24 cellular contexts compared by ENCODE assay signal in genomic region chr12:56897844-56898341, GRCh38. TPM values are rescaled to one million over a fixed set of nuclear protein-coding genes. Genes with fewer than 3 reads are reported as not detected.
A peak's percentile ranks its signal among the peaks of the same experiment; 100 is the strongest.
DNase-seq lines count a peak whose midpoint lies in the region; ATAC-seq and TF ChIP-seq lines count a peak whose summit lies in the region.
"Had no signal": no experiment of that assay in that cellular context is flagged by ENCODE, and none has a peak within 500 bp of the region (broad histone marks: within the 10 kb centered on the region; RNA-seq: fewer than 3 reads in every experiment).

No MANE protein-coding gene starts in this region.

- no peaks in the 10 kb centered on the region for H3K36me3 ChIP-seq in MG63
- no peaks in the 10 kb centered on the region for H3K36me3 ChIP-seq in CD8-positive, alpha-beta T cell (ENCODE audit: insufficient read depth, low read length)
- H3K36me3 ChIP-seq: right atrium auricular region, upper lobe of left lung had no signal

- no peak for TF ChIP-seq CTCF in omental fat pad (IDR thresholded peaks at IDR 0.05)
- no peak for TF ChIP-seq CTCF in CD8-positive, alpha-beta T cell (IDR thresholded peaks at IDR 0.05)

- peaks cover 5% of the 10 kb centered on the region for H3K27me3 Mint-ChIP-seq in CD8-positive, alpha-beta T cell (ENCODE audit: low read depth)

- H3K27ac ChIP-seq in epithelial cell of prostate = peak overlapping the region; percentile 57
- H3K27ac ChIP-seq in CD8-positive, alpha-beta T cell (ENCODE audit: low read depth, low read length) = no peak overlapping the region
- H3K27ac ChIP-seq: right atrium auricular region, upper lobe of left lung had no signal

- POLR2A ChIA-PET in CD8-positive, alpha-beta T cell (lab: Charles Lee) = no interaction called here

- no peak overlapping the region for H3K4me3 Mint-ChIP-seq in CD8-positive, alpha-beta T cell
- H3K4me3 Mint-ChIP-seq: CD4-positive, CD25-positive, alpha-beta regulatory T cell; H9; memory B cell had no signal

- no peak overlapping the region for H3K27ac Mint-ChIP-seq in CD8-positive, alpha-beta T cell
- H3K27ac Mint-ChIP-seq: activated naive CD4-positive, alpha-beta T cell treated with anti-CD3 and anti-CD28 coated beads, Interleukin-2, amount 50 U/mL, for 72 hours; CD4-positive, CD25-positive, alpha-beta regulatory T cell; H9; memory B cell had no signal

- no peaks in the 10 kb centered on the region for H3K27me3 ChIP-seq in MG63
- no peaks in the 10 kb centered on the region for H3K27me3 ChIP-seq in CD8-positive, alpha-beta T cell (ENCODE audit: insufficient read depth, low read length)
- H3K27me3 ChIP-seq: right atrium auricular region, upper lobe of left lung had no signal

- peaks cover 7% of the 10 kb centered on the region for H3K36me3 Mint-ChIP-seq in CD8-positive, alpha-beta T cell
- H3K36me3 Mint-ChIP-seq: CD4-positive, CD25-positive, alpha-beta regulatory T cell had no signal

- peaks cover 10% of the 10 kb centered on the region for H3K9me3 ChIP-seq in MG63
- peaks cover 8% of the 10 kb centered on the region for H3K9me3 ChIP-seq in CD8-positive, alpha-beta T cell (ENCODE audit: low read length)

- H3K4me1 Mint-ChIP-seq in CD8-positive, alpha-beta T cell (ENCODE audit: low read depth) = no peaks in the 10 kb centered on the region
- H3K4me1 Mint-ChIP-seq: CD4-positive, CD25-positive, alpha-beta regulatory T cell; H9 had no signal

- CTCF ChIA-PET in CD8-positive, alpha-beta T cell (lab: Charles Lee) = no interaction called here

- H3K9me3 Mint-ChIP-seq in CD8-positive, alpha-beta T cell = peaks cover 13% of the 10 kb centered on the region

- DNase-seq in GM03348 (ENCODE audit: low spot score) = peak; percentile 39
- peak; percentile 44 for DNase-seq in MG63
- peak; percentile 69 for DNase-seq in epithelial cell of prostate (ENCODE audit: low read depth, low spot score)
- DNase-seq in omental fat pad (ENCODE audit: low spot score) = no peak
- DNase-seq in CD8-positive, alpha-beta T cell = no peak
- no peak for DNase-seq in NCI-H146 treated with DMSO at 0.1 percent for 48 hours (lab: John Stamatoyannopoulos, UW; ENCODE audit: unreplicated experiment)
- DNase-seq in CD1c-positive myeloid dendritic cell (ENCODE audit: extremely low spot score) = no peak
- DNase-seq: ACHN; activated T-cell treated with anti-CD3 and anti-CD28 coated beads, Interleukin-2, amount 50 U/mL, for 48 hours; CD4-positive, CD25-positive, alpha-beta regulatory T cell; cerebellar nuclear complex; H9; NCI-H2029 treated with DMSO at 0.1 percent for 48 hours; NCI-H446; nucleus accumbens; SIG-M5; stimulated activated CD4-positive, alpha-beta T cell treated with anti-CD3 and anti-CD28 coated beads, Interleukin-12 subunit alpha, Interleukin-12 subunit beta, amount 100 ng/mL, for 4 hours; upper lobe of left lung had no signal

- H3K4me1 ChIP-seq in CD8-positive, alpha-beta T cell (ENCODE audit: insufficient read depth, low read length) = no peaks in the 10 kb centered on the region
- H3K4me1 ChIP-seq: right atrium auricular region, upper lobe of left lung had no signal

- no peak overlapping the region for H3K4me3 ChIP-seq in MG63
- H3K4me3 ChIP-seq in CD8-positive, alpha-beta T cell (ENCODE audit: low read depth, low read length) = no peak overlapping the region
- H3K4me3 ChIP-seq: right atrium auricular region, upper lobe of left lung had no signal

- peak; percentile 95 for ATAC-seq in omental fat pad (ENCODE audit: low FRiP score)
- no peak for ATAC-seq in CD8-positive, alpha-beta T cell
- no peak for ATAC-seq in HG03196 (IDR thresholded peaks at IDR 0.05; ENCODE audit: unreplicated experiment)
- ATAC-seq: activated naive CD4-positive, alpha-beta T cell treated with anti-CD3 and anti-CD28 coated beads, Interleukin-2, amount 50 U/mL, for 72 hours had no signal

- intact Hi-C loops in CD8-positive, alpha-beta T cell (cut with DNase I, micrococcal nuclease) = no loop called here

RNA-seq across cellular contexts. Expression of gene SDR9C7, which starts 36.3 kb away (rescaled TPM):
- not detected in 2 replicates for total RNA-seq in MG63 (2014; rRNA removed; shearing (Covaris generic); ENCODE audit: low replicate concordance)
- not detected for total RNA-seq in omental fat pad
- not detected for total RNA-seq in CD8-positive, alpha-beta T cell
- total RNA-seq: activated naive CD4-positive, alpha-beta T cell treated with anti-CD3 and anti-CD28 coated beads, Interleukin-2, amount 50 U/mL, for 72 hours; CD4-positive, CD25-positive, alpha-beta regulatory T cell; epithelial cell of proximal tubule; H9; kidney epithelial cell; upper lobe of left lung had no signal

RNA-seq across cellular contexts. Expression of gene RDH16, which starts 59.5 kb away (rescaled TPM):
- total RNA-seq in MG63 (2014; rRNA removed; shearing (Covaris generic); ENCODE audit: low replicate concordance) = not detected in 2 replicates
- total RNA-seq in omental fat pad = under 1 TPM in 3 of 4 donors, not detected in 1; 0.36 to 0.56 (median 0.47) TPM
- total RNA-seq in CD8-positive, alpha-beta T cell = under 1 TPM; 0.33 to 0.60 TPM
- total RNA-seq: kidney epithelial cell had no signal

Comparison
In these comparisons a context has a peak if more than half of its experiments do, and no peak if none do; other contexts are left out.
1. DNase-seq: peak in GM03348 (single experiment), MG63 (single experiment) and epithelial cell of prostate (single experiment); none in omental fat pad (single experiment), CD8-positive, alpha-beta T cell (0 of 7), NCI-H146 treated with DMSO at 0.1 percent for 48 hours (single experiment) and CD1c-positive myeloid dendritic cell (single experiment).